Comparison of ENCODE assay signal across 9 cellular contexts in the genomic region with DNA sequence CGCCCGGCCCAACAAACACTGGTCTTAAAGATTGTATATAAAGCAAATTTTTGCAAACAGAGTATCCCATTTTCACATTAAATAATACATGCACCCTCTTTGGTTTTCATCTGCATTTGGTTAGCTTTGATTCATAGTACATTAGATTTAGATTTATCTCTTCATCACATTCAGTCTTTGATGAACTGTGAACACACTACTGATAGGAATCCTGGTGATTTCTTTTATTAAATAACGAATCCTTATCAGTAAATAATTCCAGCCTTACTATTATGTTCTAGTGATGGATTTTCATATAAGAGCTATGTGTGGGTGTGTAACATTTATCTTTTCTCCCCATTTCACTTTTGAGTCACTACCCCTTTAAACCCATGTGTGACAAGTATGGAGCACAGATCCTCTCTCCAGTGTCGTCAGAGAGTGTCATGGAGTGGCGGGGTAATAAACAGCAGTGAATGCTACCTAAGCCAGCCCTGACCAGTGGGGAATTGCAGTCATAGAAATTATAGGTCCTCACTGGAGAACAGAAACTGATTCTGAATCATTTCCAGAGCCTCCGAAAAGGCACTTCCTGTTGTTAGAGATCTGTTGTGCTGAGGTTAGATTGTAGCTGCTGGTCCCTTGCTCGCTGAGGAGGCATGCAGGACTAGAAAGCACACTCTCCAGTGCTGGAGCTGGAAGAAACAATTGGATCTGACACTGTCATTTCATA. TPM values are rescaled to one million over a fixed set of nuclear protein-coding genes. Genes with fewer than 3 reads are reported as not detected.
DNase-seq lines count a peak whose midpoint lies in the region; ATAC-seq and TF ChIP-seq lines count a peak whose summit lies in the region.
"Had no signal": no experiment of that assay in that cellular context is flagged by ENCODE, and none has a peak within 500 bp of the region (broad histone marks: within the 10 kb centered on the region; RNA-seq: fewer than 3 reads in every experiment).

No MANE protein-coding gene starts in this region.

- POLR2A ChIA-PET in AG04449 (lab: Yijun Ruan, JAX) = no interaction called here
- POLR2A ChIA-PET in PC-3 (lab: Charles Lee; ENCODE audit: unreplicated experiment) = no interaction called here

- H3K4me3 ChIP-seq in AG04449 (ENCODE audit: low read depth, low read length) = peak overlapping the region; percentile 24
- no peak overlapping the region for H3K4me3 ChIP-seq in PC-3 (ENCODE audit: low read length)

- H3K4me1 ChIP-seq in PC-3 (ENCODE audit: insufficient read depth, low read length) = no peaks in the 10 kb centered on the region

- H4K20me1 ChIP-seq in PC-3 (ENCODE audit: low read length) = no peaks in the 10 kb centered on the region

- intact Hi-C loops in PC-3 (cut with micrococcal nuclease) (no loop called here), left colon (cut with DNase I, micrococcal nuclease) (no loop called here)

- peak overlapping the region; percentile 52 for H2AFZ ChIP-seq in PC-3 (ENCODE audit: low read length)

- TF ChIP-seq CTCF in AG04449 (IDR thresholded peaks at IDR 0.05; ENCODE audit: insufficient read depth, low read length, missing control alignments) (no peak), PC-3 (conservative IDR thresholded peaks at IDR 0.05; ENCODE audit: low read depth, low read length) (no peak)

- DNase-seq in AG04449 (ENCODE audit: low read depth, low spot score) = no peak
- peak; percentile 14 for DNase-seq in PC-3
- no peak for DNase-seq in left colon
- DNase-seq in NCI-H1105 treated with DMSO at 0.1 percent for 48 hours (lab: John Stamatoyannopoulos, UW) = no peak
- DNase-seq in DMS 273 (lab: John Stamatoyannopoulos, UW; ENCODE audit: unreplicated experiment) = no peak
- DNase-seq in NCI-H1048 (lab: John Stamatoyannopoulos, UW) = no peak

- H3F3A ChIP-seq in PC-3 (ENCODE audit: low read length, unreplicated experiment) = no peaks in the 10 kb centered on the region

- BruUV-seq in PC-3 (replicated peaks; lab: Mats Ljungman, UMichigan) = no TSS peak

- H3K36me3 ChIP-seq in PC-3 (ENCODE audit: low read depth, low read length) = no peaks in the 10 kb centered on the region

- H3K4me2 ChIP-seq in PC-3 (ENCODE audit: low read length) = no peak overlapping the region

- H3K9me2 ChIP-seq in PC-3 (replicated peaks; ENCODE audit: low read length) = no peaks in the 10 kb centered on the region

- no peaks in the 10 kb centered on the region for H3K27me3 ChIP-seq in PC-3 (ENCODE audit: low read length)

- ATAC-seq in GM18520 (IDR thresholded peaks at IDR 0.05; ENCODE audit: unreplicated experiment) = peak; percentile 89
- ATAC-seq in HG02885 (IDR thresholded peaks at IDR 0.05; ENCODE audit: poor library complexity, unreplicated experiment) = peak; percentile 90
- peak; percentile 20 for ATAC-seq in PC-3
- ATAC-seq in left colon = peak; percentile 34
- ATAC-seq: HCT116 had no signal

- CTCF ChIA-PET in AG04449 (lab: Yijun Ruan, JAX) (interaction anchor here (0.6 to 2.3 kb wide), 5 partner anchors 11 to 289 kb away, joined by 3 to 7 read pairs (median 4); no protein-coding TSS in a partner anchor), PC-3 (lab: Charles Lee) (no interaction called here)

- no peaks in the 10 kb centered on the region for H3K9me3 ChIP-seq in PC-3 (ENCODE audit: low read length)

- H3K27ac ChIP-seq in PC-3 (ENCODE audit: low read length) = no peak overlapping the region

- no peaks in the 10 kb centered on the region for H3K79me2 ChIP-seq in PC-3 (ENCODE audit: low read length)

- H3K9ac ChIP-seq in PC-3 (ENCODE audit: low read length) = no peak overlapping the region

RNA-seq across cellular contexts. Expression of a gene that starts 22.0 kb away (rescaled TPM):
- not detected in 2 replicates for total RNA-seq in PC-3 (2014; rRNA removed)
- under 1 TPM; 0.15 to 0.34 TPM for total RNA-seq in left colon

Comparison
In these comparisons a context has a peak if more than half of its experiments do, and no peak if none do; other contexts are left out.
1. ATAC-seq: peak in every context shown above with its lines; median percentile 90 in HG02885; 89 in GM18520; 34 in left colon; 20 in PC-3.